In genomic region chr7:46015107-46015868, GRCh38 we compare ENCODE assay signal across 15 cellular contexts.
A peak's percentile ranks its signal among the peaks of the same experiment; 100 is the strongest.
DNase-seq lines count a peak whose midpoint lies in the region; ATAC-seq and TF ChIP-seq lines count a peak whose summit lies in the region.
"Had no signal": no experiment of that assay in that cellular context is flagged by ENCODE, and none has a peak within 500 bp of the region (broad histone marks: within the 10 kb centered on the region; RNA-seq: fewer than 3 reads in every experiment).

No MANE protein-coding gene starts in this region.

- intact Hi-C loops in left ventricle myocardium superior (cut with micrococcal nuclease), result no loop called here
- intact Hi-C loops in activated T-helper 1 cell treated with anti-CD3 and anti-CD28 coated beads, Interleukin-12 subunit alpha, Interleukin-12 subunit beta, Interleukin-2, Interleukin-4 antibody, amounts not matched to agents 30 ng/mL and 10 ng/mL and 1 ng/mL, durations not matched to agents 14 hours and 24 hours and 36 hours (cut with micrococcal nuclease), result no loop called here

- H3K4me3 Mint-ChIP-seq in activated T-cell treated with anti-CD3 and anti-CD28 coated beads, Interleukin-2, amount 50 U/mL, for 24 hours, result no peak overlapping the region
- no peak overlapping the region for H3K4me3 Mint-ChIP-seq in activated T-helper 1 cell treated with anti-CD3 and anti-CD28 coated beads, Interleukin-12 subunit alpha, Interleukin-12 subunit beta, Interleukin-2, Interleukin-4 antibody, amounts not matched to agents 30 ng/mL and 10 ng/mL and 1 ng/mL, durations not matched to agents 14 hours and 24 hours and 36 hours
- H3K4me3 Mint-ChIP-seq: T-helper 2 cell treated with Interferon-gamma antibody and Interleukin-4, amounts not matched to agents 5 μg/mL and 100 μg/mL, for 36 hours; type B pancreatic cell had no signal

- ATAC-seq in left ventricle myocardium superior, result peak; percentile 86
- no peak for ATAC-seq in GM21423 (IDR thresholded peaks at IDR 0.05; ENCODE audit: unreplicated experiment)

- no peak overlapping the region for H3K4me3 ChIP-seq in GM12865 (ENCODE audit: low read depth, low read length)
- H3K4me3 ChIP-seq: GM23248 had no signal

- peak; percentile 8 for DNase-seq in GM12865 (ENCODE audit: low read depth)
- peak; percentile 100 for DNase-seq in RPMI8226
- DNase-seq in left ventricle myocardium superior, result peak; percentile 78
- peak; percentile 49 for DNase-seq in non-pigmented ciliary epithelial cell (ENCODE audit: low read depth)
- DNase-seq in T-helper 2 cell, result no peak
- DNase-seq in activated T-cell treated with anti-CD3 and anti-CD28 coated beads, Interleukin-2, amount 50 U/mL, for 24 hours, result no peak
- DNase-seq in activated T-helper 1 cell treated with anti-CD3 and anti-CD28 coated beads, Interleukin-12 subunit alpha, Interleukin-12 subunit beta, Interleukin-2, Interleukin-4 antibody, amounts not matched to agents 30 ng/mL and 10 ng/mL and 1 ng/mL, durations not matched to agents 14 hours and 24 hours and 36 hours (ENCODE audit: low spot score), result no peak
- DNase-seq: activated CD8-positive, alpha-beta memory T cell treated with anti-CD3 and anti-CD28 coated beads, Interleukin-2, amount 50 U/mL, for 48 hours; DMS153; GM23248; head of caudate nucleus; NCI-H526 treated with DMSO at 0.1 percent for 48 hours had no signal

- no peaks in the 10 kb centered on the region for H3K4me1 Mint-ChIP-seq in activated T-cell treated with anti-CD3 and anti-CD28 coated beads, Interleukin-2, amount 50 U/mL, for 24 hours (ENCODE audit: low read depth)
- no peaks in the 10 kb centered on the region for H3K4me1 Mint-ChIP-seq in activated T-helper 1 cell treated with anti-CD3 and anti-CD28 coated beads, Interleukin-12 subunit alpha, Interleukin-12 subunit beta, Interleukin-2, Interleukin-4 antibody, amounts not matched to agents 30 ng/mL and 10 ng/mL and 1 ng/mL, durations not matched to agents 14 hours and 24 hours and 36 hours (ENCODE audit: low read depth)

- H3K27ac Mint-ChIP-seq in activated T-cell treated with anti-CD3 and anti-CD28 coated beads, Interleukin-2, amount 50 U/mL, for 24 hours, result no peak overlapping the region
- H3K27ac Mint-ChIP-seq in activated T-helper 1 cell treated with anti-CD3 and anti-CD28 coated beads, Interleukin-12 subunit alpha, Interleukin-12 subunit beta, Interleukin-2, Interleukin-4 antibody, amounts not matched to agents 30 ng/mL and 10 ng/mL and 1 ng/mL, durations not matched to agents 14 hours and 24 hours and 36 hours, result no peak overlapping the region
- H3K27ac Mint-ChIP-seq: T-helper 2 cell treated with Interferon-gamma antibody and Interleukin-4, amounts not matched to agents 5 μg/mL and 100 μg/mL, for 36 hours; type B pancreatic cell had no signal

- peaks cover 18% of the 10 kb centered on the region for H3K9me3 Mint-ChIP-seq in activated T-cell treated with anti-CD3 and anti-CD28 coated beads, Interleukin-2, amount 50 U/mL, for 24 hours
- H3K9me3 Mint-ChIP-seq in activated T-helper 1 cell treated with anti-CD3 and anti-CD28 coated beads, Interleukin-12 subunit alpha, Interleukin-12 subunit beta, Interleukin-2, Interleukin-4 antibody, amounts not matched to agents 30 ng/mL and 10 ng/mL and 1 ng/mL, durations not matched to agents 14 hours and 24 hours and 36 hours, result no peaks in the 10 kb centered on the region
- H3K9me3 Mint-ChIP-seq: T-helper 2 cell treated with Interferon-gamma antibody and Interleukin-4, amounts not matched to agents 5 μg/mL and 100 μg/mL, for 36 hours had no signal

- no peaks in the 10 kb centered on the region for H3K27me3 Mint-ChIP-seq in activated T-cell treated with anti-CD3 and anti-CD28 coated beads, Interleukin-2, amount 50 U/mL, for 24 hours
- peaks cover 4% of the 10 kb centered on the region for H3K27me3 Mint-ChIP-seq in activated T-helper 1 cell treated with anti-CD3 and anti-CD28 coated beads, Interleukin-12 subunit alpha, Interleukin-12 subunit beta, Interleukin-2, Interleukin-4 antibody, amounts not matched to agents 30 ng/mL and 10 ng/mL and 1 ng/mL, durations not matched to agents 14 hours and 24 hours and 36 hours (ENCODE audit: insufficient read depth)
- H3K27me3 Mint-ChIP-seq: type B pancreatic cell had no signal

- H3K36me3 Mint-ChIP-seq in activated T-cell treated with anti-CD3 and anti-CD28 coated beads, Interleukin-2, amount 50 U/mL, for 24 hours (ENCODE audit: low read depth), result no peaks in the 10 kb centered on the region
- no peaks in the 10 kb centered on the region for H3K36me3 Mint-ChIP-seq in activated T-helper 1 cell treated with anti-CD3 and anti-CD28 coated beads, Interleukin-12 subunit alpha, Interleukin-12 subunit beta, Interleukin-2, Interleukin-4 antibody, amounts not matched to agents 30 ng/mL and 10 ng/mL and 1 ng/mL, durations not matched to agents 14 hours and 24 hours and 36 hours (ENCODE audit: low read depth)
- H3K36me3 Mint-ChIP-seq: type B pancreatic cell had no signal

- no peak for TF ChIP-seq CTCF in GM12865 (IDR thresholded peaks at IDR 0.05; ENCODE audit: insufficient read depth, low read depth, low read length, missing control alignments)

Comparison
In these comparisons a context has a peak if more than half of its experiments do, and no peak if none do; other contexts are left out.
1. DNase-seq: peak in GM12865 (single experiment), RPMI8226 (single experiment), left ventricle myocardium superior (single experiment) and non-pigmented ciliary epithelial cell (single experiment); none in T-helper 2 cell (0 of 5), activated T-cell treated with anti-CD3 and anti-CD28 coated beads, Interleukin-2, amount 50 U/mL, for 24 hours (single experiment) and activated T-helper 1 cell treated with anti-CD3 and anti-CD28 coated beads, Interleukin-12 subunit alpha, Interleukin-12 subunit beta, Interleukin-2, Interleukin-4 antibody, amounts not matched to agents 30 ng/mL and 10 ng/mL and 1 ng/mL, durations not matched to agents 14 hours and 24 hours and 36 hours (single experiment).